22 cellular contexts compared by ENCODE assay signal in genomic region chr2:206565666-206566065, GRCh38.
"Had no signal": no experiment of that assay in that cellular context is flagged by ENCODE, and none has a peak within 500 bp of the region (broad histone marks: within the 10 kb centered on the region; RNA-seq: fewer than 3 reads in every experiment).

No MANE protein-coding gene starts in this region.

- H3K4me1 ChIP-seq: pancreas, right lobe of liver, tibial nerve, upper lobe of right lung, uterus had no signal

- H3K4me1 Mint-ChIP-seq: immature natural killer cell, nephron had no signal

- H3K9me3 Mint-ChIP-seq: immature natural killer cell; naive thymus-derived CD4-positive, alpha-beta T cell; nephron; stimulated activated naive B cell treated with anti-CD40 and anti-IgM and Interleukin-4, amounts not matched to agents 10 μg/mL and 1 μg/mL and 100 μg/mL, for 72 hours; stimulated activated naive CD8-positive, alpha-beta T cell treated with anti-CD3 and anti-CD28 coated beads, Interleukin-15, Interleukin-2, amounts not matched to agents 100 ng/mL and 50 ng/mL, for 24 hours had no signal

- H3K4me3 Mint-ChIP-seq: immature natural killer cell; naive thymus-derived CD4-positive, alpha-beta T cell; nephron; stimulated activated naive B cell treated with anti-CD40 and anti-IgM and Interleukin-4, amounts not matched to agents 10 μg/mL and 1 μg/mL and 100 μg/mL, for 72 hours; stimulated activated naive CD8-positive, alpha-beta T cell treated with anti-CD3 and anti-CD28 coated beads, Interleukin-15, Interleukin-2, amounts not matched to agents 100 ng/mL and 50 ng/mL, for 24 hours had no signal

- H3K27me3 ChIP-seq: dorsolateral prefrontal cortex, pancreas, right lobe of liver, tibial nerve, upper lobe of right lung, uterus had no signal

- H3K27ac ChIP-seq: dorsolateral prefrontal cortex, pancreas, right lobe of liver, thoracic aorta, tibial nerve, upper lobe of right lung, uterus had no signal

- H3K36me3 ChIP-seq: pancreas, right lobe of liver, thoracic aorta, upper lobe of right lung, uterus had no signal

- DNase-seq: cortex of kidney; effector CD4-positive, alpha-beta T cell; hypothalamus; immature natural killer cell; mesendoderm; midbrain; naive thymus-derived CD4-positive, alpha-beta T cell; occipital lobe; pancreas; right lobe of liver; small intestine; stimulated activated CD4-positive, alpha-beta T cell treated with anti-CD3 and anti-CD28 coated beads, Interleukin-15, amount 100 ng/mL, for 24 hours; stimulated activated CD4-positive, alpha-beta T cell treated with anti-CD3 and anti-CD28 coated beads, Interleukin-2, amount 100 ng/mL, for 48 hours; stimulated activated naive B cell treated with anti-CD40 and anti-IgM and Interleukin-4, amounts not matched to agents 10 μg/mL and 1 μg/mL and 100 μg/mL, for 72 hours; upper lobe of right lung; uterus had no signal

- H3K9me3 ChIP-seq: pancreas, right lobe of liver, thoracic aorta, tibial nerve, upper lobe of right lung, uterus had no signal

- H3K27me3 Mint-ChIP-seq: stimulated activated naive B cell treated with anti-CD40 and anti-IgM and Interleukin-4, amounts not matched to agents 10 μg/mL and 1 μg/mL and 100 μg/mL, for 72 hours; stimulated activated naive CD8-positive, alpha-beta T cell treated with anti-CD3 and anti-CD28 coated beads, Interleukin-15, Interleukin-2, amounts not matched to agents 100 ng/mL and 50 ng/mL, for 24 hours had no signal

- H3K27ac Mint-ChIP-seq: immature natural killer cell; naive thymus-derived CD4-positive, alpha-beta T cell; nephron; stimulated activated naive B cell treated with anti-CD40 and anti-IgM and Interleukin-4, amounts not matched to agents 10 μg/mL and 1 μg/mL and 100 μg/mL, for 72 hours; stimulated activated naive CD8-positive, alpha-beta T cell treated with anti-CD3 and anti-CD28 coated beads, Interleukin-15, Interleukin-2, amounts not matched to agents 100 ng/mL and 50 ng/mL, for 24 hours had no signal

- ATAC-seq: naive thymus-derived CD4-positive, alpha-beta T cell; pancreas; right lobe of liver; stimulated activated naive B cell treated with anti-CD40 and anti-IgM and Interleukin-4, amounts not matched to agents 10 μg/mL and 1 μg/mL and 100 μg/mL, for 72 hours; upper lobe of right lung had no signal

- H3K36me3 Mint-ChIP-seq: immature natural killer cell; naive thymus-derived CD4-positive, alpha-beta T cell; stimulated activated naive B cell treated with anti-CD40 and anti-IgM and Interleukin-4, amounts not matched to agents 10 μg/mL and 1 μg/mL and 100 μg/mL, for 72 hours had no signal

- H3K4me3 ChIP-seq: dorsolateral prefrontal cortex, lung, pancreas, right lobe of liver, thoracic aorta, tibial nerve, upper lobe of right lung, uterus had no signal
